Comparison of ENCODE assay signal across 11 cellular contexts in genomic region chr11:6969854-6970253, GRCh38. TPM values are rescaled to one million over a fixed set of nuclear protein-coding genes. Genes with fewer than 3 reads are reported as not detected.
"Had no signal": no experiment of that assay in that cellular context is flagged by ENCODE, and none has a peak within 500 bp of the region (broad histone marks: within the 10 kb centered on the region; RNA-seq: fewer than 3 reads in every experiment).

No MANE protein-coding gene starts in this region.

RNA-seq across cellular contexts. Expression of gene OR2D3, which starts 49.1 kb away (rescaled TPM):
- total RNA-seq: activated B cell treated with CpG ODN at 0.5 μM for 24 hours; activated CD4-positive, alpha-beta memory T cell treated with anti-CD3 and anti-CD28 coated beads for 36 hours; activated naive CD4-positive, alpha-beta T cell treated with anti-CD3 and anti-CD28 coated beads for 36 hours; activated naive CD4-positive, alpha-beta T cell treated with anti-CD3 and anti-CD28 coated beads, Interleukin-2, amount 50 U/mL, for 72 hours; activated T-cell treated with anti-CD3 and anti-CD28 coated beads, Interleukin-2, amount 50 U/mL, for 4 hours; activated T-helper 1 cell treated with anti-CD3 and anti-CD28 coated beads, Interleukin-12 subunit alpha, Interleukin-12 subunit beta, Interleukin-2, Interleukin-4 antibody, amounts not matched to agents 30 ng/mL and 10 ng/mL and 1 ng/mL, durations not matched to agents 14 hours and 24 hours and 36 hours; adrenal gland; cardiac septum; OCI-LY7; PC-9; Right ventricle myocardium superior had no signal
- polyA plus RNA-seq: adrenal gland had no signal

RNA-seq across cellular contexts. Expression of gene ZNF214, which starts 50.3 kb away (rescaled TPM):
- total RNA-seq: activated B cell treated with CpG ODN at 0.5 μM for 24 hours; activated CD4-positive, alpha-beta memory T cell treated with anti-CD3 and anti-CD28 coated beads for 36 hours; activated naive CD4-positive, alpha-beta T cell treated with anti-CD3 and anti-CD28 coated beads for 36 hours; activated naive CD4-positive, alpha-beta T cell treated with anti-CD3 and anti-CD28 coated beads, Interleukin-2, amount 50 U/mL, for 72 hours; activated T-cell treated with anti-CD3 and anti-CD28 coated beads, Interleukin-2, amount 50 U/mL, for 4 hours; activated T-helper 1 cell treated with anti-CD3 and anti-CD28 coated beads, Interleukin-12 subunit alpha, Interleukin-12 subunit beta, Interleukin-2, Interleukin-4 antibody, amounts not matched to agents 30 ng/mL and 10 ng/mL and 1 ng/mL, durations not matched to agents 14 hours and 24 hours and 36 hours; OCI-LY7 had no signal

RNA-seq across cellular contexts. Expression of gene NLRP14, which starts 50.4 kb away (rescaled TPM):
- total RNA-seq: activated naive CD4-positive, alpha-beta T cell treated with anti-CD3 and anti-CD28 coated beads for 36 hours; activated T-cell treated with anti-CD3 and anti-CD28 coated beads, Interleukin-2, amount 50 U/mL, for 4 hours; cardiac septum; PC-9; Right ventricle myocardium superior had no signal
